ENCODE assay signal across 8 cellular contexts in the genomic region with DNA sequence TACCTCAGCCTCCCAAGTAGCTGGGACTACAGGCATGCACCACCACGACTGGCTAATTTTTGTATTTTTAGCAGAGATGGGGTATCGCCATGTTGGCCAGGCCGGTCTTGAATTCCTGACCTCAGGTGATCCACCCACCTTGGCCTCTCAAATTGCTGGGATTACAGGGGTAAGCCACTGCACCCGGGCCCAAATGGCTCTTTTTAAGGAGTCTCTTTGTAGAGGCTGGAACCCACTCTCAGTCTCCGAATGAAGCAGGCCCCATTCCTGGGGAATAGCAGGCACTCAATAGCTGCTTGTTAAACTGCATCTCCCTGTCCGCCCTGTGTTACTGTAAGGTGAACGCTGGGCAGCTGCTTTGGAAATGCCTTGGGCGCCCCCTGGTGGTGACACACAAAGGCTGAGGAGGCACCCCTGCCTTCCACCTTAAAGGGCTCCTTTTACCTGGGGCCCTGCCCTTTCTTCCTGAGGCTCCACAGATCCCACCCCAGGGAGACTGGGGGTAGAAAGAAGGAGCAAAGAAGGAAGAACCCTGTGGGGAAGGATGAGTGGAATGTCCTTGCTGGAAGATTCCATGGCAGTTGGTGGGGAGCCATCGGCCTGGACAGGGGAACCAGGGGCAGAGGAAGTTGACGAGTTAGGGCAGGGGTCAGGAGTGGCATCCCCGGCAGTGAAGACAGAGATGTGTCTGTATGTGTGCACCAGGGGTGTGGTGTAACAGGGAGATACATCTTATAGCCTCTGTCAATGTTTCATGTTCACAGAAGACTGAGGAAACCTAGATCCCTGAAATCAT. TPM values are rescaled to one million over a fixed set of nuclear protein-coding genes. Genes with fewer than 3 reads are reported as not detected.
DNase-seq lines count a peak whose midpoint lies in the region; ATAC-seq and TF ChIP-seq lines count a peak whose summit lies in the region.

No MANE protein-coding gene starts in this region.

- H3K27me3 ChIP-seq in Caco-2 (replicated peaks; ENCODE audit: control insufficient read depth, insufficient read depth, low read length): no peaks in the 10 kb centered on the region

- H3K36me3 ChIP-seq in Caco-2 (ENCODE audit: control insufficient read depth, insufficient read depth, low read length): no peaks in the 10 kb centered on the region

- H3K4me3 Mint-ChIP-seq in Caco-2 (ENCODE audit: unreplicated experiment): no peak overlapping the region

- CTCF ChIA-PET in Caco-2 (lab: Charles Lee): interaction anchor here (0.6 to 15.7 kb wide), 23 partner anchors 9 to 242 kb away, joined by 3 to 904 read pairs (median 5); a partner anchor contains a TSS

- H3K36me3 Mint-ChIP-seq in Caco-2 (ENCODE audit: insufficient read depth, unreplicated experiment): no peaks in the 10 kb centered on the region

- peaks cover 31% of the 10 kb centered on the region for H3K4me1 Mint-ChIP-seq in Caco-2 (ENCODE audit: low read depth, unreplicated experiment)

- BruUV-seq in Caco-2 (replicated peaks; lab: Mats Ljungman, UMichigan): no TSS peak

- TF ChIP-seq CTCF in Caco-2 (IDR thresholded peaks at IDR 0.05; ENCODE audit: insufficient read depth in 1 of 2, low read depth in 1 of 2, low read length in 1 of 2, severe bottlenecking in 1 of 2, unreplicated experiment in 1 of 2): peak; percentile 100
- TF ChIP-seq CTCF in coronary artery (IDR thresholded peaks at IDR 0.05): peak; percentile 96
- peak in 1 of 3 donors; percentile 70 for TF ChIP-seq CTCF in lower leg skin (IDR thresholded peaks at IDR 0.05)

- POLR2A ChIA-PET in Caco-2 (lab: Charles Lee): interaction anchor here (0.9 to 2.1 kb wide), 7 partner anchors 39 to 81 kb away, joined by 3 to 12 read pairs (median 5); a partner anchor contains a TSS

- no peak for TF ChIP-seq POLR2A in lower leg skin (IDR thresholded peaks at IDR 0.05)

- ATAC-seq in HG03342 (IDR thresholded peaks at IDR 0.05; ENCODE audit: unreplicated experiment) (peak; percentile 65), GM21526 (IDR thresholded peaks at IDR 0.05; ENCODE audit: low FRiP score, unreplicated experiment) (no peak)

- H3K27ac Mint-ChIP-seq in Caco-2 (ENCODE audit: unreplicated experiment): no peak overlapping the region

- H3K27me3 Mint-ChIP-seq in Caco-2 (ENCODE audit: insufficient read depth, unreplicated experiment): no peaks in the 10 kb centered on the region

- no peaks in the 10 kb centered on the region for H3K9me3 Mint-ChIP-seq in Caco-2 (ENCODE audit: unreplicated experiment)

- no peak overlapping the region for H3K27ac ChIP-seq in coronary artery

- intact Hi-C loops in Caco-2 (cut with micrococcal nuclease; ENCODE audit: unreplicated experiment) (loop anchor here (1.0 kb wide), 2 partner anchors 49 to 114 kb away; a partner anchor contains a TSS), lower leg skin (cut with DNase I; ENCODE audit: low total_unique reads) (loop anchor here (2.0 kb wide), 1 partner anchor 49 kb away; a partner anchor contains a TSS)

- DNase-seq in Caco-2: peak; percentile 97 to 99
- peak; percentile 85 for DNase-seq in NCI-H748 (lab: John Stamatoyannopoulos, UW; ENCODE audit: unreplicated experiment)
- peak; percentile 95 for DNase-seq in activated CD4-positive, alpha-beta T cell treated with anti-CD3 and anti-CD28 coated beads, Interleukin-2, amount 50 U/mL, for 1 hour
- peak; percentile 87 for DNase-seq in coronary artery (ENCODE audit: low spot score)
- DNase-seq in lower leg skin (ENCODE audit: low spot score in 2 of 2): peak; percentile 84 to 98
- peak; percentile 83 to 91 (median 90) for DNase-seq in stimulated activated CD4-positive, alpha-beta T cell treated with anti-CD3 and anti-CD28 coated beads, TNF-alpha, amount 100 ng/mL, for 24 hours (ENCODE audit: low read depth in 3 of 3)

- peaks cover 23% of the 10 kb centered on the region for H3K4me1 ChIP-seq in Caco-2

- WGBS in lower leg skin, 2 donors: 39 to 40% methylated on average over 11 of the region's 11 CpGs

- no peak overlapping the region for H3K4me3 ChIP-seq in Caco-2 (ENCODE audit: low read depth, low read length)
- no peak overlapping the region for H3K4me3 ChIP-seq in coronary artery
- no peak overlapping the region for H3K4me3 ChIP-seq in lower leg skin (ENCODE audit: low read depth, poor library complexity, severe bottlenecking)

- no peaks in the 10 kb centered on the region for H3K9me3 ChIP-seq in Caco-2

RNA-seq across cellular contexts. Expression of a gene that starts 6.1 kb away (rescaled TPM):
- total RNA-seq in Caco-2 (2022) (24.8 and 25.2 TPM in 2 replicates), lower leg skin (10 to 100 TPM in 2 of 4 donors, 1 to 10 TPM in 2; 5.1 to 12.6 (median 8.1) TPM)

RNA-seq across cellular contexts. Expression of a gene that starts 39.0 kb away (rescaled TPM):
- 20.6 and 25.0 TPM in 2 replicates for total RNA-seq in Caco-2 (2022)
- total RNA-seq in lower leg skin: 10 to 100 TPM; 21.9 to 29.9 (median 24.7) TPM

RNA-seq across cellular contexts. Expression of a gene that starts 48.9 kb away (rescaled TPM):
- 73.6 and 80.8 TPM in 2 replicates for total RNA-seq in Caco-2 (2022)
- 10 to 100 TPM; 23.1 to 37.9 (median 28.3) TPM for total RNA-seq in lower leg skin

RNA-seq across cellular contexts. Expression of a gene that starts 51.4 kb away (rescaled TPM):
- total RNA-seq in Caco-2 (2022): 110 and 118 TPM in 2 replicates
- 10 to 100 TPM; 20.2 to 36.8 (median 30.3) TPM for total RNA-seq in lower leg skin

RNA-seq across cellular contexts. Expression of a gene that starts 58.5 kb away (rescaled TPM):
- total RNA-seq in Caco-2 (2022) (1.4 and 2.3 TPM in 2 replicates), lower leg skin (not detected)
